In the genomic region with DNA sequence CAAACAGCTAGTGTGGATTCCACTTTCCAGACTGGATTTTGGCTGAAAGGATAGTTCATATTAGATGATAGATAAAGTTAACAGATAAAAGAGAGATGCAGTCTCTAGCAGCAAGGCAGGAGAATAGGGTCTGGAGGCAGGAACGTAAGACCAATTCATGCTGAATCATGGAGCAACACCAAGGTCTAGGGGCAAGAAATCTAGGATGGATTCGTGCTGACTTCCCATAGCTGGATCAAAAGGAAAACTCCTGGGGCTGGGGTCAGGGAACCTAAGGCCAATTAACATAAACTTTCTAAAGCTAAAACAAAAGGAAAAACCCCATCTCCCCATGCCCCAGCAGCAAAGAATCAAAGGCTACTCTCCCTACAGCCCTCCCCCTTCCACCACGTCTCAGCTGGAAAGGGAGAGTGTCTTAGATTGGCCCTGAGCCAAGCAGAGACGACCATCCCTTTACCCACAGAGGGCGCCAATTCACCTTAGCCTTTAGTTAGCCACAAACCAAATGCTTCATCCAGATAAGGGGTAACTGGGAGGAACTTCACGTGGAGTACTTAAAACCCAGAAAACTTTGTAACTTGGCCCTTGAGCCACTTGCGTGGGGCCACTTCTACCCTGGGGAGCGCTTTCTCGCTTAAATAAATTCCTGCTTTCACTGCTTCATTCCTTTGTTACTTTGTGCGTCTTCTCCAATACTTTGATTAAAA, we compare ENCODE assay signal across 1 cellular context.
TF ChIP-seq lines count a peak whose summit lies in the region.

No MANE protein-coding gene starts in this region.

TF ChIP-seq in K562, 482 proteins besides CTCF, POLR2A, EP300 and RAD21 (continued from another document and continues in another):
- TF ChIP-seq PCBP2 (IDR thresholded peaks at IDR 0.05; ENCODE audit: low read depth, low read length, poor library complexity, severe bottlenecking): no peak
- TF ChIP-seq ZNF280A (IDR thresholded peaks at IDR 0.05; ENCODE audit: low read depth, partially characterized antibody): no peak
- TF ChIP-seq SRF (CRISPR knock-in tag; IDR thresholded peaks at IDR 0.05): peak in 1 of 2 experiments; percentile 67; a peak in 1 of 4 replicates
- no peak for TF ChIP-seq DNMT1 (IDR thresholded peaks at IDR 0.05)
- 0 out of 2 replicates have a peak, but pooled peaks have one; percentile 76 for TF ChIP-seq HLTF (IDR thresholded peaks at IDR 0.05)
- no peak for TF ChIP-seq RBFOX2 (IDR thresholded peaks at IDR 0.05; ENCODE audit: low read depth, low read length)
- TF ChIP-seq, protein P1, sequence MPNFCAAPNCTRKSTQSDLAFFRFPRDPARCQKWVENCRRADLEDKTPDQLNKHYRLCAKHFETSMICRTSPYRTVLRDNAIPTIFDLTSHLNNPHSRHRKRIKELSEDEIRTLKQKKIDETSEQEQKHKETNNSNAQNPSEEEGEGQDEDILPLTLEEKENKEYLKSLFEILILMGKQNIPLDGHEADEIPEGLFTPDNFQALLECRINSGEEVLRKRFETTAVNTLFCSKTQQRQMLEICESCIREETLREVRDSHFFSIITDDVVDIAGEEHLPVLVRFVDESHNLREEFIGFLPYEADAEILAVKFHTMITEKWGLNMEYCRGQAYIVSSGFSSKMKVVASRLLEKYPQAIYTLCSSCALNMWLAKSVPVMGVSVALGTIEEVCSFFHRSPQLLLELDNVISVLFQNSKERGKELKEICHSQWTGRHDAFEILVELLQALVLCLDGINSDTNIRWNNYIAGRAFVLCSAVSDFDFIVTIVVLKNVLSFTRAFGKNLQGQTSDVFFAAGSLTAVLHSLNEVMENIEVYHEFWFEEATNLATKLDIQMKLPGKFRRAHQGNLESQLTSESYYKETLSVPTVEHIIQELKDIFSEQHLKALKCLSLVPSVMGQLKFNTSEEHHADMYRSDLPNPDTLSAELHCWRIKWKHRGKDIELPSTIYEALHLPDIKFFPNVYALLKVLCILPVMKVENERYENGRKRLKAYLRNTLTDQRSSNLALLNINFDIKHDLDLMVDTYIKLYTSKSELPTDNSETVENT (CRISPR knock-in tag; IDR thresholded peaks at IDR 0.05): no peak
- TF ChIP-seq FOXK1 (CRISPR knock-in tag; IDR thresholded peaks at IDR 0.05; ENCODE audit: borderline replicate concordance): no peak
- TF ChIP-seq GATA2 (CRISPR knock-in tag; IDR thresholded peaks at IDR 0.05): peak; percentile 47; the same call in 1 of the 2 replicates
- no peak for TF ChIP-seq ZNF644 (tag; IDR thresholded peaks at IDR 0.05; ENCODE audit: low read depth)
- no peak for TF ChIP-seq HDGF (IDR thresholded peaks at IDR 0.05)
- TF ChIP-seq, protein P2, sequence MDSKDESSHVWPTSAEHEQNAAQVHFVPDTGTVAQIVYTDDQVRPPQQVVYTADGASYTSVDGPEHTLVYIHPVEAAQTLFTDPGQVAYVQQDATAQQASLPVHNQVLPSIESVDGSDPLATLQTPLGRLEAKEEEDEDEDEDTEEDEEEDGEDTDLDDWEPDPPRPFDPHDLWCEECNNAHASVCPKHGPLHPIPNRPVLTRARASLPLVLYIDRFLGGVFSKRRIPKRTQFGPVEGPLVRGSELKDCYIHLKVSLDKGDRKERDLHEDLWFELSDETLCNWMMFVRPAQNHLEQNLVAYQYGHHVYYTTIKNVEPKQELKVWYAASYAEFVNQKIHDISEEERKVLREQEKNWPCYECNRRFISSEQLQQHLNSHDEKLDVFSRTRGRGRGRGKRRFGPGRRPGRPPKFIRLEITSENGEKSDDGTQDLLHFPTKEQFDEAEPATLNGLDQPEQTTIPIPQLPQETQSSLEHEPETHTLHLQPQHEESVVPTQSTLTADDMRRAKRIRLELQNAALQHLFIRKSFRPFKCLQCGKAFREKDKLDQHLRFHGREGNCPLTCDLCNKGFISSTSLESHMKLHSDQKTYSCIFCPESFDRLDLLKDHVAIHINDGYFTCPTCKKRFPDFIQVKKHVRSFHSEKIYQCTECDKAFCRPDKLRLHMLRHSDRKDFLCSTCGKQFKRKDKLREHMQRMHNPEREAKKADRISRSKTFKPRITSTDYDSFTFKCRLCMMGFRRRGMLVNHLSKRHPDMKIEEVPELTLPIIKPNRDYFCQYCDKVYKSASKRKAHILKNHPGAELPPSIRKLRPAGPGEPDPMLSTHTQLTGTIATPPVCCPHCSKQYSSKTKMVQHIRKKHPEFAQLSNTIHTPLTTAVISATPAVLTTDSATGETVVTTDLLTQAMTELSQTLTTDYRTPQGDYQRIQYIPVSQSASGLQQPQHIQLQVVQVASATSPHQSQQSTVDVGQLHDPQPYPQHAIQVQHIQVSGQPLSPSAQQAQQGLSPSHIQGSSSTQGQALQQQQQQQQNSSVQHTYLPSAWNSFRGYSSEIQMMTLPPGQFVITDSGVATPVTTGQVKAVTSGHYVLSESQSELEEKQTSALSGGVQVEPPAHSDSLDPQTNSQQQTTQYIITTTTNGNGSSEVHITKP (IDR thresholded peaks at IDR 0.05; ENCODE audit: partially characterized antibody): peak; percentile 38
- TF ChIP-seq ZNF282 (CRISPR knock-in tag; IDR thresholded peaks at IDR 0.05): no peak
- TF ChIP-seq ZNF354B (CRISPR knock-in tag; IDR thresholded peaks at IDR 0.05): no peak
- TF ChIP-seq RCOR1 (IDR thresholded peaks at IDR 0.05; ENCODE audit: borderline replicate concordance in 1 of 2, low read depth in 2 of 2, low read length in 2 of 2): peak; percentile 72 to 95; a peak in 3 of 4 replicates
- TF ChIP-seq ZC3H8 (IDR thresholded peaks at IDR 0.05): no peak
- peak; percentile 67 for TF ChIP-seq E2F8 (IDR thresholded peaks at IDR 0.05; ENCODE audit: low read depth, partially characterized antibody)
- TF ChIP-seq, protein P3, sequence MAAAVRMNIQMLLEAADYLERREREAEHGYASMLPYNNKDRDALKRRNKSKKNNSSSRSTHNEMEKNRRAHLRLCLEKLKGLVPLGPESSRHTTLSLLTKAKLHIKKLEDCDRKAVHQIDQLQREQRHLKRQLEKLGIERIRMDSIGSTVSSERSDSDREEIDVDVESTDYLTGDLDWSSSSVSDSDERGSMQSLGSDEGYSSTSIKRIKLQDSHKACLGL (CRISPR knock-in tag; IDR thresholded peaks at IDR 0.05; ENCODE audit: borderline replicate concordance, poor library complexity, severe bottlenecking): no peak
- TF ChIP-seq CXXC5 (CRISPR knock-in tag; IDR thresholded peaks at IDR 0.05): peak; percentile 86
- TF ChIP-seq, protein P4, sequence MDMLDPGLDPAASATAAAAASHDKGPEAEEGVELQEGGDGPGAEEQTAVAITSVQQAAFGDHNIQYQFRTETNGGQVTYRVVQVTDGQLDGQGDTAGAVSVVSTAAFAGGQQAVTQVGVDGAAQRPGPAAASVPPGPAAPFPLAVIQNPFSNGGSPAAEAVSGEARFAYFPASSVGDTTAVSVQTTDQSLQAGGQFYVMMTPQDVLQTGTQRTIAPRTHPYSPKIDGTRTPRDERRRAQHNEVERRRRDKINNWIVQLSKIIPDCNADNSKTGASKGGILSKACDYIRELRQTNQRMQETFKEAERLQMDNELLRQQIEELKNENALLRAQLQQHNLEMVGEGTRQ (CRISPR knock-in tag; IDR thresholded peaks at IDR 0.05): no peak
- TF ChIP-seq KDM2B (CRISPR knock-in tag; IDR thresholded peaks at IDR 0.05): no peak
- TF ChIP-seq EGR1 (conservative IDR thresholded peaks at IDR 0.05): no peak
- TF ChIP-seq IFI16 (CRISPR knock-in tag; IDR thresholded peaks at IDR 0.05): no peak
- no peak for TF ChIP-seq BCL6 (CRISPR knock-in tag; IDR thresholded peaks at IDR 0.05)
- 0 out of 2 replicates have a peak, but pooled peaks have one; percentile 30 for TF ChIP-seq ZHX1 (conservative IDR thresholded peaks at IDR 0.05; ENCODE audit: low read length)
- TF ChIP-seq, protein P5, sequence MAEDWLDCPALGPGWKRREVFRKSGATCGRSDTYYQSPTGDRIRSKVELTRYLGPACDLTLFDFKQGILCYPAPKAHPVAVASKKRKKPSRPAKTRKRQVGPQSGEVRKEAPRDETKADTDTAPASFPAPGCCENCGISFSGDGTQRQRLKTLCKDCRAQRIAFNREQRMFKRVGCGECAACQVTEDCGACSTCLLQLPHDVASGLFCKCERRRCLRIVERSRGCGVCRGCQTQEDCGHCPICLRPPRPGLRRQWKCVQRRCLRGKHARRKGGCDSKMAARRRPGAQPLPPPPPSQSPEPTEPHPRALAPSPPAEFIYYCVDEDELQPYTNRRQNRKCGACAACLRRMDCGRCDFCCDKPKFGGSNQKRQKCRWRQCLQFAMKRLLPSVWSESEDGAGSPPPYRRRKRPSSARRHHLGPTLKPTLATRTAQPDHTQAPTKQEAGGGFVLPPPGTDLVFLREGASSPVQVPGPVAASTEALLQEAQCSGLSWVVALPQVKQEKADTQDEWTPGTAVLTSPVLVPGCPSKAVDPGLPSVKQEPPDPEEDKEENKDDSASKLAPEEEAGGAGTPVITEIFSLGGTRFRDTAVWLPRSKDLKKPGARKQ (CRISPR knock-in tag; IDR thresholded peaks at IDR 0.05): no peak
- TF ChIP-seq RBM39 (optimal IDR thresholded peaks at IDR 0.05; ENCODE audit: low read depth, low read length): no peak
- TF ChIP-seq POLR2H (tag; IDR thresholded peaks at IDR 0.05; ENCODE audit: low read depth): no peak
- no peak for TF ChIP-seq RBM14 (IDR thresholded peaks at IDR 0.05; ENCODE audit: borderline replicate concordance, insufficient read depth, low read depth, low read length)
- peak; percentile 71 for TF ChIP-seq ZNF316 (IDR thresholded peaks at IDR 0.05)
- TF ChIP-seq SIX5 (IDR thresholded peaks at IDR 0.05; ENCODE audit: borderline replicate concordance in 1 of 2, insufficient read depth in 1 of 2, low read depth in 1 of 2, low read length in 2 of 2): no peak
- TF ChIP-seq TARDBP (IDR thresholded peaks at IDR 0.05): 0 out of 2 replicates have a peak, but pooled peaks have one; percentile 58
- TF ChIP-seq NCOA4 (IDR thresholded peaks at IDR 0.05; ENCODE audit: partially characterized antibody): no peak
- no peak for TF ChIP-seq NUFIP1 (IDR thresholded peaks at IDR 0.05; ENCODE audit: partially characterized antibody)
- peak; percentile 85 for TF ChIP-seq LCOR (CRISPR knock-in tag; IDR thresholded peaks at IDR 0.05)
- no peak for TF ChIP-seq ZNF124 (CRISPR knock-in tag; IDR thresholded peaks at IDR 0.05)
- 0 out of 2 replicates have a peak, but pooled peaks have one; percentile 24 for TF ChIP-seq GABPA (tag; conservative IDR thresholded peaks at IDR 0.05; ENCODE audit: low read depth)
- no peak for TF ChIP-seq NR3C1 (CRISPR knock-in tag; IDR thresholded peaks at IDR 0.05)
- no peak for TF ChIP-seq RFX1 (IDR thresholded peaks at IDR 0.05)
- TF ChIP-seq HDAC8 (tag; IDR thresholded peaks at IDR 0.05): no peak
- TF ChIP-seq OTX1 (CRISPR knock-in tag; IDR thresholded peaks at IDR 0.05): no peak
- TF ChIP-seq FUS (optimal IDR thresholded peaks at IDR 0.05; ENCODE audit: low read depth, low read length): no peak
- TF ChIP-seq, protein P6, sequence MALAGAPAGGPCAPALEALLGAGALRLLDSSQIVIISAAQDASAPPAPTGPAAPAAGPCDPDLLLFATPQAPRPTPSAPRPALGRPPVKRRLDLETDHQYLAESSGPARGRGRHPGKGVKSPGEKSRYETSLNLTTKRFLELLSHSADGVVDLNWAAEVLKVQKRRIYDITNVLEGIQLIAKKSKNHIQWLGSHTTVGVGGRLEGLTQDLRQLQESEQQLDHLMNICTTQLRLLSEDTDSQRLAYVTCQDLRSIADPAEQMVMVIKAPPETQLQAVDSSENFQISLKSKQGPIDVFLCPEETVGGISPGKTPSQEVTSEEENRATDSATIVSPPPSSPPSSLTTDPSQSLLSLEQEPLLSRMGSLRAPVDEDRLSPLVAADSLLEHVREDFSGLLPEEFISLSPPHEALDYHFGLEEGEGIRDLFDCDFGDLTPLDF (CRISPR knock-in tag; IDR thresholded peaks at IDR 0.05): no peak
- TF ChIP-seq SOX6 (IDR thresholded peaks at IDR 0.05): peak; percentile 85
- TF ChIP-seq ZFP36 (IDR thresholded peaks at IDR 0.05; ENCODE audit: low read depth, low read length, partially characterized antibody): peak; percentile 39
- TF ChIP-seq ZNF232 (CRISPR knock-in tag; IDR thresholded peaks at IDR 0.05): no peak
